23 cellular contexts compared by ENCODE assay signal in genomic region chr18:60870261-60870966, GRCh38.
"Had no signal": no experiment of that assay in that cellular context is flagged by ENCODE, and none has a peak within 500 bp of the region (broad histone marks: within the 10 kb centered on the region; RNA-seq: fewer than 3 reads in every experiment).

No MANE protein-coding gene starts in this region.

- H3K4me3 ChIP-seq: body of pancreas, left lung, lung, prostate gland, thoracic aorta, vagina had no signal

- H3K27ac Mint-ChIP-seq: activated CD8-positive, alpha-beta T cell treated with anti-CD3 and anti-CD28 coated beads, Interleukin-2, amount 10 ng/mL, durations not matched to agents 7 days and 5 days; activated naive CD4-positive, alpha-beta T cell treated with anti-CD3 and anti-CD28 coated beads, Interleukin-2, amount 50 U/mL, for 24 hours; dendritic cell treated with granulocyte-macrophage colony-stimulating factor and Interleukin-4, amounts not matched to agents 40 ng/mL and 50 ng/mL, for 4 days; natural killer cell treated with Interleukin-12 subunit alpha and Interleukin-12 subunit beta and Interleukin-15 and Interleukin-18, amount 100 ng/mL, for 72 hours; type B pancreatic cell had no signal

- H3K27me3 Mint-ChIP-seq: activated naive CD4-positive, alpha-beta T cell treated with anti-CD3 and anti-CD28 coated beads, Interleukin-2, amount 50 U/mL, for 24 hours; dendritic cell treated with granulocyte-macrophage colony-stimulating factor and Interleukin-4, amounts not matched to agents 40 ng/mL and 50 ng/mL, for 4 days; natural killer cell treated with Interleukin-12 subunit alpha and Interleukin-12 subunit beta and Interleukin-15 and Interleukin-18, amount 100 ng/mL, for 72 hours had no signal

- H3K9me3 ChIP-seq: body of pancreas, left lung, prostate gland, thoracic aorta, vagina had no signal

- H3K36me3 ChIP-seq: left lung, prostate gland, thoracic aorta, vagina, WERI-Rb-1 had no signal

- ATAC-seq: activated CD8-positive, alpha-beta T cell treated with anti-CD3 and anti-CD28 coated beads, Interleukin-2, amount 10 ng/mL, durations not matched to agents 7 days and 5 days; body of pancreas; left lung; natural killer cell treated with Interleukin-12 subunit alpha and Interleukin-12 subunit beta and Interleukin-15 and Interleukin-18, amount 100 ng/mL, for 72 hours had no signal

- H3K27me3 ChIP-seq: body of pancreas, left lung, vagina had no signal

- H3K27ac ChIP-seq: body of pancreas, left lung, prostate gland, thoracic aorta, vagina, WERI-Rb-1 had no signal

- H3K36me3 Mint-ChIP-seq: activated naive CD4-positive, alpha-beta T cell treated with anti-CD3 and anti-CD28 coated beads, Interleukin-2, amount 50 U/mL, for 24 hours; natural killer cell treated with Interleukin-12 subunit alpha and Interleukin-12 subunit beta and Interleukin-15 and Interleukin-18, amount 100 ng/mL, for 72 hours; type B pancreatic cell had no signal

- H3K4me1 ChIP-seq: body of pancreas, left lung, prostate gland, vagina had no signal

- DNase-seq: activated CD4-positive, alpha-beta T cell treated with anti-CD3 and anti-CD28 coated beads, Interleukin-2, amount 50 U/mL, for 1 hour; activated CD4-positive, CD25-positive, alpha-beta regulatory T cell treated with anti-CD3 and anti-CD28 coated beads, Interleukin-2, amount 50 U/mL, for 72 hours; activated CD8-positive, alpha-beta T cell treated with anti-CD3 and anti-CD28 coated beads, Interleukin-2, amount 10 ng/mL, durations not matched to agents 7 days and 5 days; activated gamma-delta T cell treated with Interleukin-2 at 50 U/mL for 16 hours; activated T-cell treated with anti-CD3 and anti-CD28 coated beads, Interleukin-2, amount 50 U/mL, for 1 hour; anterior cingulate cortex; body of pancreas; caudate nucleus; effector CD4-positive, alpha-beta T cell; foreskin melanocyte; left lung; stimulated activated CD4-positive, alpha-beta T cell treated with anti-CD3 and anti-CD28 coated beads, Interleukin-2, amount 100 ng/mL, for 48 hours; stimulated activated CD8-positive, alpha-beta memory T cell treated with anti-CD3 and anti-CD28 coated beads, Interleukin-4, amount 100 ng/mL, for 48 hours; stimulated activated naive CD4-positive, alpha-beta T cell; WERI-Rb-1 had no signal

- H3K9me3 Mint-ChIP-seq: type B pancreatic cell had no signal

- H3K4me3 Mint-ChIP-seq: activated CD8-positive, alpha-beta T cell treated with anti-CD3 and anti-CD28 coated beads, Interleukin-2, amount 10 ng/mL, durations not matched to agents 7 days and 5 days; activated naive CD4-positive, alpha-beta T cell treated with anti-CD3 and anti-CD28 coated beads, Interleukin-2, amount 50 U/mL, for 24 hours; dendritic cell treated with granulocyte-macrophage colony-stimulating factor and Interleukin-4, amounts not matched to agents 40 ng/mL and 50 ng/mL, for 4 days; natural killer cell treated with Interleukin-12 subunit alpha and Interleukin-12 subunit beta and Interleukin-15 and Interleukin-18, amount 100 ng/mL, for 72 hours; type B pancreatic cell had no signal

- H3K4me1 Mint-ChIP-seq: activated naive CD4-positive, alpha-beta T cell treated with anti-CD3 and anti-CD28 coated beads, Interleukin-2, amount 50 U/mL, for 24 hours had no signal
